21 cellular contexts compared by ENCODE assay signal in the genomic region with DNA sequence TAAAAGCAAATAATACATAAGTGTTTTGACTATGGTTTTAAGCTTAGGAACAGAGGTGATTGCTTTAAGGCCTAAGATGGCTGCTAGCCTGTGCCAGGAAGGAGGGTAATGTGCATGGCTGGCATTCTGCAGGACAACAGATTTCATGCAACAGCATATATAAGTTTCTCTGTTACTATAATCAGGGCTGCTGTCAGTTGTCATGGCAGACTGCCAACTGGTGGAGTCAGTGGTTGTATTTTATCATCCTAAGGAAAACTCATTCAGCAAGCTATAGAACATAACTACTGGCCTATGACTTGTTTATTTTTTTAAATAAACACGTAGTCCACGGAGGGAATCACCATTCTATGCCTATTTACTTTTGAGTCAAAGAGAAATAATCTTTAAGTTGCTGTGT.
DNase-seq lines count a peak whose midpoint lies in the region; ATAC-seq and TF ChIP-seq lines count a peak whose summit lies in the region.
"Had no signal": no experiment of that assay in that cellular context is flagged by ENCODE, and none has a peak within 500 bp of the region (broad histone marks: within the 10 kb centered on the region; RNA-seq: fewer than 3 reads in every experiment).

No MANE protein-coding gene starts in this region.

- no peak overlapping the region for H3K4me3 Mint-ChIP-seq in CD14-positive monocyte
- H3K4me3 Mint-ChIP-seq in activated CD4-positive, alpha-beta memory T cell treated with anti-CD3 and anti-CD28 coated beads for 36 hours = no peak overlapping the region
- no peak overlapping the region for H3K4me3 Mint-ChIP-seq in CD8-positive, alpha-beta T cell
- H3K4me3 Mint-ChIP-seq: CD4-positive, alpha-beta T cell; memory B cell; naive thymus-derived CD8-positive, alpha-beta T cell; T-helper 1 cell treated with Interleukin-12 subunit alpha and Interleukin-12 subunit beta and Interleukin-4 antibody, amounts not matched to agents 30 μg/mL and 1 μg/mL, for 36 hours had no signal

- TF ChIP-seq CTCF in right atrium auricular region (IDR thresholded peaks at IDR 0.05) = no peak
- TF ChIP-seq CTCF in foreskin keratinocyte (conservative IDR thresholded peaks at IDR 0.05) = no peak
- no peak for TF ChIP-seq CTCF in CD14-positive monocyte (IDR thresholded peaks at IDR 0.05)
- no peak for TF ChIP-seq CTCF in CD8-positive, alpha-beta T cell (IDR thresholded peaks at IDR 0.05)

- no peaks in the 10 kb centered on the region for H3K36me3 ChIP-seq in right atrium auricular region
- H3K36me3 ChIP-seq in CD8-positive, alpha-beta T cell (ENCODE audit: insufficient read depth, low read length) = no peaks in the 10 kb centered on the region
- H3K36me3 ChIP-seq: ovary had no signal

- H3K4me1 ChIP-seq in right atrium auricular region (no peaks in the 10 kb centered on the region), foreskin keratinocyte (no peaks in the 10 kb centered on the region)
- no peaks in the 10 kb centered on the region for H3K4me1 ChIP-seq in CD8-positive, alpha-beta T cell (ENCODE audit: insufficient read depth, low read length)

- CTCF ChIA-PET in activated CD4-positive, alpha-beta memory T cell treated with anti-CD3 and anti-CD28 coated beads for 36 hours (lab: Charles Lee) = no interaction called here
- CTCF ChIA-PET in CD8-positive, alpha-beta T cell (lab: Charles Lee) = no interaction called here

- H3K9me3 ChIP-seq in right atrium auricular region = peaks cover 0 to 10% of the 10 kb centered on the region in 2 donors
- no peaks in the 10 kb centered on the region for H3K9me3 ChIP-seq in CD8-positive, alpha-beta T cell (ENCODE audit: low read length)
- H3K9me3 ChIP-seq: ovary had no signal

- no peaks in the 10 kb centered on the region for H3K4me1 Mint-ChIP-seq in CD14-positive monocyte
- H3K4me1 Mint-ChIP-seq in activated CD4-positive, alpha-beta memory T cell treated with anti-CD3 and anti-CD28 coated beads for 36 hours (ENCODE audit: low read depth) = no peaks in the 10 kb centered on the region
- H3K4me1 Mint-ChIP-seq in CD8-positive, alpha-beta T cell (ENCODE audit: low read depth) = no peaks in the 10 kb centered on the region
- H3K4me1 Mint-ChIP-seq: memory B cell; naive thymus-derived CD8-positive, alpha-beta T cell had no signal

- intact Hi-C loops in Right ventricle myocardium superior (cut with DNase I) = no loop called here
- intact Hi-C loops in CD14-positive monocyte (cut with micrococcal nuclease) = no loop called here
- intact Hi-C loops in activated CD4-positive, alpha-beta memory T cell treated with anti-CD3 and anti-CD28 coated beads for 36 hours (cut with micrococcal nuclease) = no loop called here
- intact Hi-C loops in CD8-positive, alpha-beta T cell (cut with DNase I, micrococcal nuclease) = no loop called here

- no peak overlapping the region for H3K27ac Mint-ChIP-seq in CD14-positive monocyte
- no peak overlapping the region for H3K27ac Mint-ChIP-seq in activated CD4-positive, alpha-beta memory T cell treated with anti-CD3 and anti-CD28 coated beads for 36 hours
- H3K27ac Mint-ChIP-seq in CD8-positive, alpha-beta T cell = no peak overlapping the region
- H3K27ac Mint-ChIP-seq: CD4-positive, alpha-beta T cell; memory B cell; naive thymus-derived CD8-positive, alpha-beta T cell; T-helper 1 cell treated with Interleukin-12 subunit alpha and Interleukin-12 subunit beta and Interleukin-4 antibody, amounts not matched to agents 30 μg/mL and 1 μg/mL, for 36 hours had no signal

- H3K4me3 ChIP-seq in right atrium auricular region = no peak overlapping the region
- H3K4me3 ChIP-seq in CD8-positive, alpha-beta T cell (ENCODE audit: low read depth, low read length) = no peak overlapping the region
- H3K4me3 ChIP-seq: ovary had no signal

- peak; percentile 26 for DNase-seq in right atrium auricular region (ENCODE audit: low spot score)
- DNase-seq in Right ventricle myocardium superior = no peak
- peak; percentile 1 for DNase-seq in SK-MEL-5 (ENCODE audit: low read depth, low spot score)
- peak; percentile 0 to 9 for DNase-seq in foreskin keratinocyte
- DNase-seq in CD14-positive monocyte (ENCODE audit: low spot score) = no peak
- DNase-seq in activated CD4-positive, alpha-beta memory T cell treated with anti-CD3 and anti-CD28 coated beads for 36 hours = no peak
- no peak for DNase-seq in CD8-positive, alpha-beta T cell
- DNase-seq: activated effector memory CD4-positive, alpha-beta T cell treated with anti-CD3 and anti-CD28 coated beads, Interleukin-2, amount 50 U/mL, for 16 hours; caudate nucleus; CD4-positive, alpha-beta T cell; effector CD4-positive, alpha-beta T cell; kidney glomerular epithelial cell; naive thymus-derived CD8-positive, alpha-beta T cell; NCI-H1092; NCI-H526; ovary; right cardiac atrium had no signal

- H3K27me3 Mint-ChIP-seq in CD14-positive monocyte (ENCODE audit: low read depth in 3 of 3) = peaks cover 0 to 2% (median 0%) of the 10 kb centered on the region in 3 donors
- no peaks in the 10 kb centered on the region for H3K27me3 Mint-ChIP-seq in activated CD4-positive, alpha-beta memory T cell treated with anti-CD3 and anti-CD28 coated beads for 36 hours
- H3K27me3 Mint-ChIP-seq in CD8-positive, alpha-beta T cell (ENCODE audit: low read depth) = no peaks in the 10 kb centered on the region
- H3K27me3 Mint-ChIP-seq: CD4-positive, alpha-beta T cell; memory B cell; naive thymus-derived CD8-positive, alpha-beta T cell had no signal

- ATAC-seq in Right ventricle myocardium superior (ENCODE audit: poor library complexity) = no peak
- ATAC-seq in foreskin keratinocyte = no peak
- ATAC-seq in HG02840 (IDR thresholded peaks at IDR 0.05; ENCODE audit: low FRiP score, unreplicated experiment) = no peak
- ATAC-seq in CD8-positive, alpha-beta T cell = no peak
- ATAC-seq: esophagus mucosa; naive thymus-derived CD8-positive, alpha-beta T cell; right cardiac atrium had no signal

- H3K27me3 ChIP-seq in right atrium auricular region (no peaks in the 10 kb centered on the region), foreskin keratinocyte (no peaks in the 10 kb centered on the region)
- no peaks in the 10 kb centered on the region for H3K27me3 ChIP-seq in CD8-positive, alpha-beta T cell (ENCODE audit: insufficient read depth, low read length)
- H3K27me3 ChIP-seq: ovary had no signal

- H3K36me3 Mint-ChIP-seq in CD14-positive monocyte = no peaks in the 10 kb centered on the region
- no peaks in the 10 kb centered on the region for H3K36me3 Mint-ChIP-seq in activated CD4-positive, alpha-beta memory T cell treated with anti-CD3 and anti-CD28 coated beads for 36 hours
- no peaks in the 10 kb centered on the region for H3K36me3 Mint-ChIP-seq in CD8-positive, alpha-beta T cell
- H3K36me3 Mint-ChIP-seq: memory B cell; naive thymus-derived CD8-positive, alpha-beta T cell had no signal

- in situ Hi-C loops in SK-MEL-5 (cut with HindIII; ENCODE audit: low pct_unique_long_range_greater_than_20kb, low sequenced_read_pairs) = no loop called here

- H3K27ac ChIP-seq in right atrium auricular region (no peak overlapping the region), foreskin keratinocyte (no peak overlapping the region)
- no peak overlapping the region for H3K27ac ChIP-seq in CD8-positive, alpha-beta T cell (ENCODE audit: low read depth, low read length)
- H3K27ac ChIP-seq: ovary had no signal

- POLR2A ChIA-PET in activated CD4-positive, alpha-beta memory T cell treated with anti-CD3 and anti-CD28 coated beads for 36 hours (lab: Charles Lee) = no interaction called here
- POLR2A ChIA-PET in CD8-positive, alpha-beta T cell (lab: Charles Lee) = no interaction called here

- peaks cover 0 to 2% (median 0%) of the 10 kb centered on the region in 7 donors for H3K9me3 Mint-ChIP-seq in CD14-positive monocyte
- H3K9me3 Mint-ChIP-seq in activated CD4-positive, alpha-beta memory T cell treated with anti-CD3 and anti-CD28 coated beads for 36 hours = no peaks in the 10 kb centered on the region
- H3K9me3 Mint-ChIP-seq in CD8-positive, alpha-beta T cell = peaks cover 4% of the 10 kb centered on the region
- H3K9me3 Mint-ChIP-seq: memory B cell had no signal

Comparison
In these comparisons a context has a peak if more than half of its experiments do, and no peak if none do; other contexts are left out.
1. DNase-seq: peak in right atrium auricular region (single experiment), SK-MEL-5 (single experiment) and foreskin keratinocyte (2 of 2); none in Right ventricle myocardium superior (single experiment), CD14-positive monocyte (single experiment), activated CD4-positive, alpha-beta memory T cell treated with anti-CD3 and anti-CD28 coated beads for 36 hours (single experiment) and CD8-positive, alpha-beta T cell (0 of 7).